In the genomic region with DNA sequence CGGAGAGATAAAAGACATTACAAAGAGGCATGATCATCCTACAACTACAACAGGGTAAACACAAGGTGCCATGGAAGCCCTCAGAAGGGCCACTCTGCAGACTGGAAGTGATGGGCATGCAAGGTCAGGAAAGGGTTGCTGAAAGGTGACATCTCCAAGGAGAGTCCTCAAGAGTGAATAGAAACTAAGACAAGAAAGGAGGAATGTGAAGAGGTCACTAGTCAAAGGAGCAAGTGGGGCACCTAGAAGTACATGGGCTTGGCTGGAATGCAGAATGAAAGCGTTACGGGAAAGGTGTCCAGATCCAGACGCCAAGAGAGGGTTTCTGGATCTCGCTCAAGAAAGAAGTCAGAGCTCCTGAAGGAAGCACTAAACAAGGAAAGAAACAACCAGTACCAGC, we compare ENCODE assay signal across 1 cellular context.
TF ChIP-seq lines count a peak whose summit lies in the region.

No MANE protein-coding gene starts in this region.

TF ChIP-seq in WTC11, 78 proteins besides CTCF, POLR2A, EP300 and RAD21 (continued from another document):
- TF ChIP-seq E2F5 (CRISPR knock-in tag; IDR thresholded peaks at IDR 0.05) (no peak), ZNF416 (CRISPR knock-in tag; IDR thresholded peaks at IDR 0.05) (no peak), ZNF671 (CRISPR knock-in tag; IDR thresholded peaks at IDR 0.05) (no peak), ATF3 (CRISPR knock-in tag; conservative IDR thresholded peaks at IDR 0.05) (no peak), E2F1 (CRISPR knock-in tag; IDR thresholded peaks at IDR 0.05) (no peak), MYBL2 (CRISPR knock-in tag; IDR thresholded peaks at IDR 0.05) (no peak)
